32 cellular contexts compared by ENCODE assay signal in genomic region chr1:241525026-241525425, GRCh38. TPM values are rescaled to one million over a fixed set of nuclear protein-coding genes. Genes with fewer than 3 reads are reported as not detected.
"Had no signal": no experiment of that assay in that cellular context is flagged by ENCODE, and none has a peak within 500 bp of the region (broad histone marks: within the 10 kb centered on the region; RNA-seq: fewer than 3 reads in every experiment).

No MANE protein-coding gene starts in this region.

- H3K4me1 ChIP-seq: gastrocnemius medialis, upper lobe of right lung, uterus had no signal

- ATAC-seq: esophagus mucosa; gastrocnemius medialis; mucosa of descending colon; natural killer cell treated with Interleukin-12 subunit alpha and Interleukin-12 subunit beta and Interleukin-15 and Interleukin-18, amount 100 ng/mL, for 72 hours; pancreas; sciatic nerve; stimulated activated naive CD8-positive, alpha-beta T cell treated with anti-CD3 and anti-CD28 coated beads, Interleukin-15, amount 100 ng/mL, for 72 hours; upper lobe of right lung had no signal

- H3K4me3 ChIP-seq: dorsolateral prefrontal cortex, gastrocnemius medialis, mucosa of descending colon, pancreas, smooth muscle cell, suprapubic skin, transverse colon, upper lobe of right lung, uterus had no signal

- FAIRE-seq: keratinocyte, pancreas had no signal

- H3K9me3 ChIP-seq: gastrocnemius medialis, mucosa of descending colon, neutrophil, pancreas, suprapubic skin, transverse colon, upper lobe of right lung, uterus had no signal

- H3K36me3 ChIP-seq: gastrocnemius medialis, neutrophil, pancreas, suprapubic skin, transverse colon, upper lobe of right lung, uterus had no signal

- H3K27ac ChIP-seq: dorsolateral prefrontal cortex, epithelial cell of prostate, gastrocnemius medialis, neutrophil, pancreas, suprapubic skin, transverse colon, upper lobe of right lung, uterus had no signal

- DNase-seq: dorsolateral prefrontal cortex; effector CD4-positive, alpha-beta T cell; endodermal cell; foreskin fibroblast; gastrocnemius medialis; head of caudate nucleus; mesenchymal stem cell; mucosa of descending colon; naive B cell; pancreas; stimulated activated CD4-positive, alpha-beta T cell treated with anti-CD3 and anti-CD28 coated beads, Interleukin-12 subunit alpha, Interleukin-12 subunit beta, amount 100 ng/mL, for 4 hours; stimulated activated CD4-positive, alpha-beta T cell treated with anti-CD3 and anti-CD28 coated beads, Interleukin-1b, Interleukin-23, amount 100 ng/mL, for 48 hours; stimulated activated CD4-positive, alpha-beta T cell treated with anti-CD3 and anti-CD28 coated beads, Interleukin-4, amount 100 ng/mL, for 1 hour; stimulated activated CD8-positive, alpha-beta memory T cell treated with anti-CD3 and anti-CD28 coated beads, Interleukin-4, amount 100 ng/mL, for 48 hours; stimulated activated naive CD4-positive, alpha-beta T cell; stimulated activated naive CD8-positive, alpha-beta T cell treated with anti-CD3 and anti-CD28 coated beads, Interleukin-15, amount 100 ng/mL, for 72 hours; transverse colon; upper lobe of right lung; uterus had no signal

- H3K4me2 ChIP-seq: smooth muscle cell had no signal

- H3K27me3 ChIP-seq: dorsolateral prefrontal cortex had no signal

RNA-seq across cellular contexts. Expression of gene KMO, which starts 7.2 kb away (rescaled TPM):
- total RNA-seq: endodermal cell; glomerular endothelial cell; lung microvascular endothelial cell; mesothelial cell of epicardium; natural killer cell treated with Interleukin-12 subunit alpha and Interleukin-12 subunit beta and Interleukin-15 and Interleukin-18, amount 100 ng/mL, for 72 hours; neural crest cell; progenitor cell of endocrine pancreas had no signal
